In genomic region chr12:131340616-131341210, GRCh38 we compare ENCODE assay signal across 20 cellular contexts.
DNase-seq lines count a peak whose midpoint lies in the region; ATAC-seq, FAIRE-seq and TF ChIP-seq lines count a peak whose summit lies in the region.
"Had no signal": no experiment of that assay in that cellular context is flagged by ENCODE, and none has a peak within 500 bp of the region (broad histone marks: within the 10 kb centered on the region; RNA-seq: fewer than 3 reads in every experiment).

No MANE protein-coding gene starts in this region.

- TF ChIP-seq CTCF in GM23338 (conservative IDR thresholded peaks at IDR 0.05; ENCODE audit: low read depth in 2 of 2) = no peak
- TF ChIP-seq CTCF in H1 (IDR thresholded peaks at IDR 0.05; ENCODE audit: control extremely low read depth in 1 of 3, insufficient read depth in 1 of 3, low read depth in 1 of 3, low read length in 3 of 3) = no peak
- TF ChIP-seq CTCF in neural progenitor cell (IDR thresholded peaks at IDR 0.05) = no peak
- TF ChIP-seq CTCF in right atrium auricular region (IDR thresholded peaks at IDR 0.05) = no peak

- H3F3A ChIP-seq in GM23338 (replicated peaks; ENCODE audit: low read depth) (no peaks in the 10 kb centered on the region), neural progenitor cell (ENCODE audit: low read depth) (no peaks in the 10 kb centered on the region)

- no peak overlapping the region for H3K14ac ChIP-seq in H1 (ENCODE audit: insufficient read length)

- H3K27ac ChIP-seq in BLaER1 = no peak overlapping the region
- H3K27ac ChIP-seq in GM23338 (ENCODE audit: low read depth) = no peak overlapping the region
- no peak overlapping the region for H3K27ac ChIP-seq in H1 (ENCODE audit: low read depth, low read length)
- no peak overlapping the region for H3K27ac ChIP-seq in neural progenitor cell
- no peak overlapping the region for H3K27ac ChIP-seq in right atrium auricular region

- no peak overlapping the region for H3K4me3 ChIP-seq in BLaER1
- H3K4me3 ChIP-seq in GM23338 = no peak overlapping the region
- H3K4me3 ChIP-seq in H1 (ENCODE audit: extremely low read depth in 1 of 4, insufficient read depth in 2 of 4, low read depth in 3 of 4, low read length in 4 of 4) = no peak overlapping the region
- no peak overlapping the region for H3K4me3 ChIP-seq in neural progenitor cell
- no peak overlapping the region for H3K4me3 ChIP-seq in right atrium auricular region

- H2BK5ac ChIP-seq in H1 (ENCODE audit: low read depth, low read length) = no peak overlapping the region

- 45% methylated on average over 13 of the region's 13 CpGs; no CpG with 5 or more reads in 1 of the 2 experiments for WGBS in H1 (ENCODE audit: extremely low coverage in 1 of 2, insufficient coverage in 1 of 2, insufficient read length in 1 of 2, insufficient replicate concordance in 2 of 2, low coverage in 1 of 2, low lambda C conversion rate in 2 of 2, missing lambda C conversion rate in 1 of 2), 2 experiments

- H3K23ac ChIP-seq in H1 (ENCODE audit: insufficient read length) = no peak overlapping the region

- H3K4me1 ChIP-seq in BLaER1 = peaks cover 28% of the 10 kb centered on the region
- H3K4me1 ChIP-seq in GM23338 (ENCODE audit: insufficient read depth) = no peaks in the 10 kb centered on the region
- peaks cover 0 to 8% (median 0%) of the 10 kb centered on the region in 4 experiments; a peak in 3 of 7 replicates for H3K4me1 ChIP-seq in H1 (replicated peaks in 1 of 4; ENCODE audit: control insufficient read depth in 3 of 4, insufficient read depth in 4 of 4, low read length in 3 of 4)
- no peaks in the 10 kb centered on the region for H3K4me1 ChIP-seq in neural progenitor cell
- no peaks in the 10 kb centered on the region for H3K4me1 ChIP-seq in right atrium auricular region

- H3K56ac ChIP-seq in H1 (replicated peaks; ENCODE audit: insufficient read length, low read depth, low read length) = no peak overlapping the region

- peaks cover 4% of the 10 kb centered on the region for H3K36me3 Mint-ChIP-seq in GM23338 (ENCODE audit: low read depth)
- no peaks in the 10 kb centered on the region for H3K36me3 Mint-ChIP-seq in neural progenitor cell
- H3K36me3 Mint-ChIP-seq: CD14-positive monocyte; CD8-positive, alpha-beta T cell; IgD-negative memory B cell had no signal

- no peak overlapping the region for H2BK20ac ChIP-seq in H1 (ENCODE audit: low read length)

- no peak overlapping the region for H3K4ac ChIP-seq in H1 (replicated peaks; ENCODE audit: insufficient read length, low read depth, low read length)

- 0 out of 2 replicates have a peak overlapping the region, but pooled peaks have one; percentile 75 for H2BK12ac ChIP-seq in H1 (ENCODE audit: low read depth, low read length)

- H3K79me2 ChIP-seq in GM23338 (replicated peaks; ENCODE audit: insufficient read depth) (no peaks in the 10 kb centered on the region), H1 (ENCODE audit: control insufficient read depth in 1 of 2, insufficient read depth in 2 of 2, low read length in 2 of 2) (no peaks in the 10 kb centered on the region), neural progenitor cell (ENCODE audit: low read depth) (no peaks in the 10 kb centered on the region)

- CTCF ChIA-PET in H1 (lab: Charles Lee; ENCODE audit: partially characterized antibody) = no interaction called here

- H3K9me3 Mint-ChIP-seq in GM23338 (peaks cover 13% of the 10 kb centered on the region), neural progenitor cell (no peaks in the 10 kb centered on the region)
- H3K9me3 Mint-ChIP-seq: CD8-positive, alpha-beta T cell had no signal

- no peak for TF ChIP-seq EP300 in H1 (IDR thresholded peaks at IDR 0.05; ENCODE audit: borderline replicate concordance in 1 of 2, low read depth in 2 of 2, low read length in 2 of 2)

- H4K8ac ChIP-seq in H1 (ENCODE audit: extremely low read depth, insufficient read depth, low read length) = no peak overlapping the region

- no peak for FAIRE-seq in H1 (lab: Jason Lieb, UNC)
- FAIRE-seq: A204.1, D721Med, GM12892 had no signal

- no peaks in the 10 kb centered on the region for H3K36me3 ChIP-seq in BLaER1
- H3K36me3 ChIP-seq in GM23338 (ENCODE audit: insufficient read depth) = no peaks in the 10 kb centered on the region
- no peaks in the 10 kb centered on the region for H3K36me3 ChIP-seq in H1 (ENCODE audit: control insufficient read depth in 2 of 4, insufficient read depth in 4 of 4, low read length in 3 of 4)
- no peaks in the 10 kb centered on the region for H3K36me3 ChIP-seq in neural progenitor cell
- H3K36me3 ChIP-seq in right atrium auricular region = no peaks in the 10 kb centered on the region

- H3K9me2 ChIP-seq in GM23338 (ENCODE audit: insufficient read depth) = no peaks in the 10 kb centered on the region

- H3K4me2 ChIP-seq in BLaER1 = peak overlapping the region; percentile 36; the same call in 1 of the 2 replicates
- no peak overlapping the region for H3K4me2 ChIP-seq in GM23338
- H3K4me2 ChIP-seq in H1 (ENCODE audit: insufficient read depth in 1 of 2, low read depth in 2 of 2, low read length in 2 of 2) = peak overlapping the region in 1 of 2 experiments; percentile 33; a peak in 2 of 4 replicates
- peak overlapping the region; percentile 52 for H3K4me2 ChIP-seq in neural progenitor cell

- DNase-seq in GM23338 (ENCODE audit: low spot score) = no peak
- DNase-seq in H1 (ENCODE audit: low read depth in 1 of 2, low spot score in 2 of 2) = peak in 1 of 2 experiments; percentile 46
- DNase-seq in neural progenitor cell (ENCODE audit: low spot score) = peak; percentile 67
- no peak for DNase-seq in stimulated activated CD4-positive, alpha-beta T cell treated with anti-CD3 and anti-CD28 coated beads, Interleukin-15, amount 100 ng/mL, for 24 hours
- DNase-seq in globus pallidus (ENCODE audit: low spot score) = no peak
- no peak for DNase-seq in right atrium auricular region (ENCODE audit: low spot score)
- no peak for DNase-seq in NCI-H2227 (lab: John Stamatoyannopoulos, UW; ENCODE audit: unreplicated experiment)
- DNase-seq: CD8-positive, alpha-beta T cell; COR-L47; DMS153; DMS79 treated with DMSO at 0.1 percent for 48 hours; EL; GDM1 had no signal

- TF ChIP-seq RAD21 in H1 (IDR thresholded peaks at IDR 0.05 in 1 of 2, conservative IDR thresholded peaks at IDR 0.05 in 1 of 2; ENCODE audit: low read depth in 2 of 2, low read length in 2 of 2) = no peak

- H3K9ac ChIP-seq in BLaER1 = no peak overlapping the region
- H3K9ac ChIP-seq in H1 (replicated peaks in 1 of 4; ENCODE audit: extremely low read depth in 1 of 4, low read depth in 3 of 4, low read length in 3 of 4) = no peak overlapping the region
- no peak overlapping the region for H3K9ac ChIP-seq in neural progenitor cell

- peaks cover 23% of the 10 kb centered on the region for H3K9me3 ChIP-seq in BLaER1
- H3K9me3 ChIP-seq in H1 (ENCODE audit: insufficient read depth in 2 of 2, low read depth in 1 of 2, low read length in 1 of 2) = no peaks in the 10 kb centered on the region
- no peaks in the 10 kb centered on the region for H3K9me3 ChIP-seq in neural progenitor cell (ENCODE audit: low read depth)
- H3K9me3 ChIP-seq in right atrium auricular region = no peaks in the 10 kb centered on the region

- H4K91ac ChIP-seq in H1 (replicated peaks; ENCODE audit: insufficient read length, low read length) = no peak overlapping the region

- no peaks in the 10 kb centered on the region for H3K79me1 ChIP-seq in H1 (ENCODE audit: low read depth, low read length)

- H3K18ac ChIP-seq in H1 (ENCODE audit: extremely low read depth, low read length) = no peak overlapping the region

- no peaks in the 10 kb centered on the region for H3K27me3 ChIP-seq in BLaER1
- no peaks in the 10 kb centered on the region for H3K27me3 ChIP-seq in GM23338 (ENCODE audit: insufficient read depth)
- H3K27me3 ChIP-seq in H1 (replicated peaks in 1 of 4; ENCODE audit: control insufficient read depth in 3 of 4, extremely low read depth in 1 of 4, insufficient read depth in 3 of 4, low read length in 3 of 4) = no peaks in the 10 kb centered on the region
- H3K27me3 ChIP-seq in neural progenitor cell = no peaks in the 10 kb centered on the region
- H3K27me3 ChIP-seq in right atrium auricular region = no peaks in the 10 kb centered on the region

- H2AFZ ChIP-seq in GM23338 (no peak overlapping the region), H1 (ENCODE audit: low read length) (no peak overlapping the region), neural progenitor cell (replicated peaks) (no peak overlapping the region)

- peak; percentile 98 for ATAC-seq in GM23338
- ATAC-seq: CD8-positive, alpha-beta T cell had no signal

- H4K5ac ChIP-seq in H1 (ENCODE audit: insufficient read length, low read depth, low read length) = no peak overlapping the region

- H3K27me3 Mint-ChIP-seq in GM23338 (ENCODE audit: insufficient read depth, low read depth, poor library complexity) (peaks cover 2% of the 10 kb centered on the region), neural progenitor cell (ENCODE audit: insufficient read depth, low read depth) (peaks cover 5% of the 10 kb centered on the region)

- H3K4me1 Mint-ChIP-seq in GM23338 (peaks cover 8% of the 10 kb centered on the region), neural progenitor cell (peaks cover 3% of the 10 kb centered on the region)
- H3K4me1 Mint-ChIP-seq: B cell, CD14-positive monocyte, IgD-negative memory B cell had no signal

- no peak overlapping the region for H2AK5ac ChIP-seq in H1 (ENCODE audit: low read depth, low read length)

- no peak overlapping the region for H2BK120ac ChIP-seq in H1 (replicated peaks; ENCODE audit: low read depth, low read length)

- no peaks in the 10 kb centered on the region for H3K23me2 ChIP-seq in H1 (ENCODE audit: low read depth, low read length)

- POLR2A ChIA-PET in H1 (lab: Charles Lee; ENCODE audit: partially characterized antibody) = no interaction called here

- no peak for TF ChIP-seq POLR2A in H1 (IDR thresholded peaks at IDR 0.05; ENCODE audit: control extremely low read depth in 1 of 2, low read depth in 2 of 2, low read length in 2 of 2)

- no peak overlapping the region for H3K4me3 Mint-ChIP-seq in GM23338
- no peak overlapping the region for H3K4me3 Mint-ChIP-seq in neural progenitor cell
- H3K4me3 Mint-ChIP-seq: B cell; CD14-positive monocyte; CD8-positive, alpha-beta T cell; IgD-negative memory B cell had no signal

- H2BK15ac ChIP-seq in H1 (ENCODE audit: low read length) = no peak overlapping the region

- H4K20me1 ChIP-seq in BLaER1 = no peaks in the 10 kb centered on the region
- no peaks in the 10 kb centered on the region for H4K20me1 ChIP-seq in GM23338 (replicated peaks; ENCODE audit: insufficient read depth)
- no peaks in the 10 kb centered on the region for H4K20me1 ChIP-seq in H1 (replicated peaks in 1 of 2; ENCODE audit: control insufficient read depth in 1 of 2, insufficient read depth in 2 of 2, low read length in 2 of 2)
- no peaks in the 10 kb centered on the region for H4K20me1 ChIP-seq in neural progenitor cell (ENCODE audit: low read depth)

- H3K27ac Mint-ChIP-seq in GM23338 (no peak overlapping the region), neural progenitor cell (no peak overlapping the region)
- H3K27ac Mint-ChIP-seq: B cell; CD14-positive monocyte; CD8-positive, alpha-beta T cell had no signal

TF ChIP-seq in GM23338, 12 proteins besides CTCF, POLR2A, EP300 and RAD21 (continues in another document):
- no peak for TF ChIP-seq JUNB (IDR thresholded peaks at IDR 0.05; ENCODE audit: unreplicated experiment)
- no peak for TF ChIP-seq EZH2phosphoT487 (IDR thresholded peaks at IDR 0.05; ENCODE audit: unreplicated experiment)

TF ChIP-seq in H1, 55 proteins besides CTCF, POLR2A, EP300 and RAD21 (continues in another document):
- no peak for TF ChIP-seq TBP (IDR thresholded peaks at IDR 0.05; ENCODE audit: low read depth, low read length)
